Comparison of ENCODE assay signal across 21 cellular contexts in the genomic region with DNA sequence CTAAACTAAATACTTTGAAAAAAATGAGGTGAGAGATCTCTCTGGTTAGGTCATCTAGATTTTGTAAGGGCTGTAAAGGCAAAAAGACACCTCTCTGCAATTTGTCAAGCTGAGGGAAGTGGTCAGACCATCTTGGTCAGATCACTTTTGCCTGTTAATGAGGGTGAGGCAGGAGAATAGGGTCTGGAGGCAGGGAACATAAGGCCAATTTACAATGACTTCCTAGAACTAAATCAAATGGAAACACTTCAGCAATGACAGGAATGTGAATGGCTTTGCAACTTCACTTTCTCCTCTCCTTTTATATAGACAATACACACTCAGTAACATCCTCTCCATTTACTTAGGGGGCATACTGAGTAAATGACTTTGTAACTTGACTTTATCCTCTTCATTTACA.
DNase-seq lines count a peak whose midpoint lies in the region; ATAC-seq and TF ChIP-seq lines count a peak whose summit lies in the region.
"Had no signal": no experiment of that assay in that cellular context is flagged by ENCODE, and none has a peak within 500 bp of the region (broad histone marks: within the 10 kb centered on the region; RNA-seq: fewer than 3 reads in every experiment).

No MANE protein-coding gene starts in this region.

- dilution Hi-C loops in mammary epithelial cell (cut with HindIII; ENCODE audit: low sequenced_read_pairs), result no loop called here

- H4K20me1 ChIP-seq in mammary epithelial cell (ENCODE audit: insufficient read depth, low read length), result no peaks in the 10 kb centered on the region

- no peaks in the 10 kb centered on the region for H3K27me3 ChIP-seq in mammary epithelial cell (ENCODE audit: insufficient read depth, low read length)
- H3K27me3 ChIP-seq in iPS DF 6.9 (ENCODE audit: control insufficient read depth, insufficient read depth, low read length), result no peaks in the 10 kb centered on the region

- no peak for DNase-seq in mammary epithelial cell
- no peak for DNase-seq in MCF 10A (ENCODE audit: unreplicated experiment)
- DNase-seq in astrocyte of the hippocampus (ENCODE audit: low read depth, low spot score), result peak; percentile 2
- DNase-seq in iPS DF 6.9 (ENCODE audit: low read depth, low spot score), result peak; percentile 13
- no peak for DNase-seq in GM20000 (ENCODE audit: low spot score)
- no peak for DNase-seq in germinal center (ENCODE audit: low spot score)
- DNase-seq in omental fat pad (ENCODE audit: low spot score), result no peak
- no peak for DNase-seq in NCI-H82 (lab: John Stamatoyannopoulos, UW)
- DNase-seq: Calu3; CD8-positive, alpha-beta memory T cell; GDM1; IMR-90; NCI-H1694; NCI-H2081; NCI-H2171; NCI-H524 treated with DMSO at 0.1 percent for 48 hours; Right ventricle myocardium superior had no signal

- POLR2A ChIA-PET in MCF 10A (lab: Yijun Ruan, JAX), result no interaction called here

- no peak for ATAC-seq in omental fat pad (ENCODE audit: low FRiP score)

- H3K36me3 ChIP-seq in mammary epithelial cell (ENCODE audit: insufficient read depth, low read length), result no peaks in the 10 kb centered on the region
- H3K36me3 ChIP-seq in iPS DF 6.9 (ENCODE audit: control insufficient read depth, insufficient read depth, low read length), result no peaks in the 10 kb centered on the region
- H3K36me3 ChIP-seq: HAP-1 had no signal

- no peak overlapping the region for H3K4me3 Mint-ChIP-seq in MCF 10A (ENCODE audit: unreplicated experiment)
- H3K4me3 Mint-ChIP-seq: CD8-positive, alpha-beta memory T cell had no signal

- H3K27me3 Mint-ChIP-seq in MCF 10A (ENCODE audit: insufficient read depth, unreplicated experiment), result no peaks in the 10 kb centered on the region

- H3K9me3 Mint-ChIP-seq in MCF 10A (ENCODE audit: unreplicated experiment), result no peaks in the 10 kb centered on the region

- H3K9me3 ChIP-seq in mammary epithelial cell (replicated peaks; ENCODE audit: insufficient read depth, low read length) (no peaks in the 10 kb centered on the region), iPS DF 6.9 (ENCODE audit: control insufficient read depth, insufficient read depth, low read length) (no peaks in the 10 kb centered on the region)
- H3K9me3 ChIP-seq: HAP-1 had no signal

- peak overlapping the region; percentile 52 for H2AFZ ChIP-seq in mammary epithelial cell (ENCODE audit: low read depth, low read length)

- H3K27ac ChIP-seq in mammary epithelial cell (ENCODE audit: insufficient read depth, low read depth, low read length) (no peak overlapping the region), iPS DF 6.9 (ENCODE audit: low read length) (no peak overlapping the region)
- H3K27ac ChIP-seq: 22Rv1, C4-2B, KMS-11 had no signal

- H3K4me1 ChIP-seq in mammary epithelial cell (ENCODE audit: insufficient read depth, low read length), result no peaks in the 10 kb centered on the region
- no peaks in the 10 kb centered on the region for H3K4me1 ChIP-seq in iPS DF 6.9 (ENCODE audit: control insufficient read depth, insufficient read depth, low read length)
- H3K4me1 ChIP-seq: HAP-1 had no signal

- no peaks in the 10 kb centered on the region for H3K79me2 ChIP-seq in mammary epithelial cell (ENCODE audit: insufficient read depth, low read length)

- H3K36me3 Mint-ChIP-seq in MCF 10A (ENCODE audit: insufficient read depth, unreplicated experiment), result no peaks in the 10 kb centered on the region
- H3K36me3 Mint-ChIP-seq: CD8-positive, alpha-beta memory T cell had no signal

- no TSS peak for BruUV-seq in mammary epithelial cell (replicated peaks; lab: Mats Ljungman, UMichigan)
- BruUV-seq in MCF 10A (replicated peaks; lab: Mats Ljungman, UMichigan), result no TSS peak

- no peak overlapping the region for H3K4me2 ChIP-seq in mammary epithelial cell (ENCODE audit: insufficient read depth, low read depth, low read length)
- H3K4me2 ChIP-seq: KMS-11 had no signal

- TF ChIP-seq CTCF in mammary epithelial cell (conservative IDR thresholded peaks at IDR 0.05 in 1 of 2, IDR thresholded peaks at IDR 0.05 in 1 of 2; ENCODE audit: extremely low read depth in 1 of 2, insufficient read depth in 1 of 2, low read depth in 1 of 2, low read length in 2 of 2) (no peak), MCF 10A (IDR thresholded peaks at IDR 0.05; ENCODE audit: unreplicated experiment) (no peak), GM20000 (IDR thresholded peaks at IDR 0.05; ENCODE audit: extremely low read depth, missing control alignments) (no peak), omental fat pad (IDR thresholded peaks at IDR 0.05) (no peak)

- CTCF ChIA-PET in mammary epithelial cell (lab: Charles Lee; ENCODE audit: low non-redundant PET) (no interaction called here), MCF 10A (lab: Yijun Ruan, JAX) (no interaction called here)

- intact Hi-C loops in mammary epithelial cell (cut with micrococcal nuclease) (no loop called here), MCF 10A (cut with micrococcal nuclease) (no loop called here)

- H3K4me3 ChIP-seq in mammary epithelial cell (replicated peaks in 1 of 3; ENCODE audit: insufficient read depth in 1 of 3, low read depth in 2 of 3, low read length in 3 of 3) (no peak overlapping the region), iPS DF 6.9 (ENCODE audit: low read length) (no peak overlapping the region)
- H3K4me3 ChIP-seq: HAP-1 had no signal

- H3K9ac ChIP-seq in mammary epithelial cell (ENCODE audit: insufficient read depth, low read length), result no peak overlapping the region
- H3K9ac ChIP-seq: KMS-11 had no signal

- H3K27ac Mint-ChIP-seq in MCF 10A (ENCODE audit: low read depth, unreplicated experiment), result no peak overlapping the region
- H3K27ac Mint-ChIP-seq: CD8-positive, alpha-beta memory T cell had no signal

- H3K4me1 Mint-ChIP-seq in MCF 10A (ENCODE audit: insufficient read depth, unreplicated experiment), result no peaks in the 10 kb centered on the region
- H3K4me1 Mint-ChIP-seq: CD8-positive, alpha-beta memory T cell had no signal

- in situ Hi-C loops in mammary epithelial cell (cut with MboI; ENCODE audit: low sequenced_read_pairs in 2 of 2), result no loop called here

Comparison
In these comparisons a context has a peak if more than half of its experiments do, and no peak if none do; other contexts are left out.
1. DNase-seq: peak in astrocyte of the hippocampus (single experiment) and iPS DF 6.9 (single experiment); none in mammary epithelial cell (single experiment), MCF 10A (single experiment), GM20000 (single experiment), germinal center (single experiment), omental fat pad (single experiment) and NCI-H82 (single experiment).